10 cellular contexts compared by ENCODE assay signal in the genomic region with DNA sequence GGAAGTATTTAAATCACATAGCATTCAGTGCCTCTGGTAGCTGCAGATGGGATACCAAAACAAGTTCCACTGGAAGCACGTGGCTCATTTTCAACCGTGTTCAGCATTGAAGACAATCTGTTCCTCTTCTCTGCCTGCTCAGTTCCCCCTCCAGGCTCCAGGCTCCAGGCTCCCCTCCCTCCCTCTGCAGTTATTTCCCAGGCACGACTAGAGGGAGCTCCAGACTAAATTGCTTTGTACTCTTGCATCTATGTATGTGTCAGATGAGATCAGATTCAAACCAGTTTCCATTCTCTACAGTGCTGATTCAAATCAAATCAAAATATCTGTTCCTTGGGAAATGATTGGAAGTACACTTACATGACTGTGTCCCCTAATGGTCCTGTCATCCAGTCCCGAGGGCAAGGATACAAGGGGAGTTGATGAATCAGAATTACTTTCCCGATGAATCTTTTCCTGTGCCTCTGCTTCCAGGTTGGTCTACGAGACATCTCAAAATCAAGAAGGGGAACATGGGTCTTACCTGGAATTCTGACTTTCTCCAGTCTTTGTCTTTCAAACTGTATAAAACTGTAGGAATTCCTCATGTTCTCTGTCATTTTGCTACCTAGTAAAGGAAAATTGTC.
DNase-seq lines count a peak whose midpoint lies in the region; ATAC-seq and TF ChIP-seq lines count a peak whose summit lies in the region.
"Had no signal": no experiment of that assay in that cellular context is flagged by ENCODE, and none has a peak within 500 bp of the region (broad histone marks: within the 10 kb centered on the region; RNA-seq: fewer than 3 reads in every experiment).

No MANE protein-coding gene starts in this region.

- peak overlapping the region in 1 of 5 experiments; percentile 10 for H3K4me3 Mint-ChIP-seq in brain
- H3K4me3 Mint-ChIP-seq in T-helper 2 cell treated with Interferon-gamma antibody and Interleukin-4, amounts not matched to agents 5 μg/mL and 100 μg/mL, for 36 hours: no peak overlapping the region
- H3K4me3 Mint-ChIP-seq in stimulated activated naive CD8-positive, alpha-beta T cell treated with anti-CD3 and anti-CD28 coated beads, Interleukin-15, amount 100 ng/mL, for 72 hours: no peak overlapping the region
- H3K4me3 Mint-ChIP-seq in activated naive CD8-positive, alpha-beta T cell treated with anti-CD3 and anti-CD28 coated beads, Interleukin-2, amount 50 U/mL, for 24 hours: no peak overlapping the region
- H3K4me3 Mint-ChIP-seq: activated CD4-positive, alpha-beta T cell treated with anti-CD3 and anti-CD28 coated beads, Interleukin-2, amount 10 ng/mL, durations not matched to agents 7 days and 5 days had no signal

- peak; percentile 50 to 70 for TF ChIP-seq CTCF in brain (conservative IDR thresholded peaks at IDR 0.05)

- no peak for TF ChIP-seq POLR2A in GM18505 (IDR thresholded peaks at IDR 0.05; ENCODE audit: borderline replicate concordance, extremely low read depth, insufficient read depth, insufficient read length)

- H3K27me3 Mint-ChIP-seq in brain: peaks cover 3% of the 10 kb centered on the region
- H3K27me3 Mint-ChIP-seq in T-helper 2 cell treated with Interferon-gamma antibody and Interleukin-4, amounts not matched to agents 5 μg/mL and 100 μg/mL, for 36 hours (ENCODE audit: low read depth): no peaks in the 10 kb centered on the region
- H3K27me3 Mint-ChIP-seq in stimulated activated naive CD8-positive, alpha-beta T cell treated with anti-CD3 and anti-CD28 coated beads, Interleukin-15, amount 100 ng/mL, for 72 hours: no peaks in the 10 kb centered on the region
- H3K27me3 Mint-ChIP-seq in activated naive CD8-positive, alpha-beta T cell treated with anti-CD3 and anti-CD28 coated beads, Interleukin-2, amount 50 U/mL, for 24 hours: no peaks in the 10 kb centered on the region
- H3K27me3 Mint-ChIP-seq: activated CD4-positive, alpha-beta T cell treated with anti-CD3 and anti-CD28 coated beads, Interleukin-2, amount 10 ng/mL, durations not matched to agents 7 days and 5 days had no signal

- no peak for ATAC-seq in GM18505 (IDR thresholded peaks at IDR 0.05; ENCODE audit: unreplicated experiment)
- ATAC-seq in stimulated activated naive CD8-positive, alpha-beta T cell treated with anti-CD3 and anti-CD28 coated beads, Interleukin-15, amount 100 ng/mL, for 72 hours: no peak
- no peak for ATAC-seq in activated naive CD8-positive, alpha-beta T cell treated with anti-CD3 and anti-CD28 coated beads, Interleukin-2, amount 50 U/mL, for 24 hours

- DNase-seq in DMS153 (lab: John Stamatoyannopoulos, UW) (peak; percentile 15), NCI-H526 treated with DMSO at 0.1 percent for 48 hours (lab: John Stamatoyannopoulos, UW) (peak; percentile 34), middle frontal gyrus (ENCODE audit: extremely low spot score, low spot score) (peak; percentile 54)
- DNase-seq in T-helper 2 cell treated with Interferon-gamma antibody and Interleukin-4, amounts not matched to agents 5 μg/mL and 100 μg/mL, for 36 hours (ENCODE audit: low spot score): no peak
- no peak for DNase-seq in stimulated activated naive CD8-positive, alpha-beta T cell treated with anti-CD3 and anti-CD28 coated beads, Interleukin-15, amount 100 ng/mL, for 72 hours
- DNase-seq in activated naive CD8-positive, alpha-beta T cell treated with anti-CD3 and anti-CD28 coated beads, Interleukin-2, amount 50 U/mL, for 24 hours: no peak
- DNase-seq: activated CD4-positive, alpha-beta T cell treated with anti-CD3 and anti-CD28 coated beads, Interleukin-2, amount 10 ng/mL, durations not matched to agents 7 days and 5 days; KG1 had no signal

- peaks cover 27% of the 10 kb centered on the region for H3K4me1 Mint-ChIP-seq in brain
- no peaks in the 10 kb centered on the region for H3K4me1 Mint-ChIP-seq in T-helper 2 cell treated with Interferon-gamma antibody and Interleukin-4, amounts not matched to agents 5 μg/mL and 100 μg/mL, for 36 hours (ENCODE audit: low read depth)
- no peaks in the 10 kb centered on the region for H3K4me1 Mint-ChIP-seq in stimulated activated naive CD8-positive, alpha-beta T cell treated with anti-CD3 and anti-CD28 coated beads, Interleukin-15, amount 100 ng/mL, for 72 hours
- no peaks in the 10 kb centered on the region for H3K4me1 Mint-ChIP-seq in activated naive CD8-positive, alpha-beta T cell treated with anti-CD3 and anti-CD28 coated beads, Interleukin-2, amount 50 U/mL, for 24 hours
- H3K4me1 Mint-ChIP-seq: activated CD4-positive, alpha-beta T cell treated with anti-CD3 and anti-CD28 coated beads, Interleukin-2, amount 10 ng/mL, durations not matched to agents 7 days and 5 days had no signal

- peaks cover 0 to 15% (median 2%) of the 10 kb centered on the region in 5 experiments for H3K9me3 Mint-ChIP-seq in brain
- H3K9me3 Mint-ChIP-seq in T-helper 2 cell treated with Interferon-gamma antibody and Interleukin-4, amounts not matched to agents 5 μg/mL and 100 μg/mL, for 36 hours: no peaks in the 10 kb centered on the region
- peaks cover 0 to 3% of the 10 kb centered on the region in 2 donors for H3K9me3 Mint-ChIP-seq in stimulated activated naive CD8-positive, alpha-beta T cell treated with anti-CD3 and anti-CD28 coated beads, Interleukin-15, amount 100 ng/mL, for 72 hours
- no peaks in the 10 kb centered on the region for H3K9me3 Mint-ChIP-seq in activated naive CD8-positive, alpha-beta T cell treated with anti-CD3 and anti-CD28 coated beads, Interleukin-2, amount 50 U/mL, for 24 hours
- H3K9me3 Mint-ChIP-seq: activated CD4-positive, alpha-beta T cell treated with anti-CD3 and anti-CD28 coated beads, Interleukin-2, amount 10 ng/mL, durations not matched to agents 7 days and 5 days had no signal

- peak overlapping the region in 4 of 5 experiments; percentile 8 to 61 (median 30) for H3K27ac Mint-ChIP-seq in brain
- H3K27ac Mint-ChIP-seq in T-helper 2 cell treated with Interferon-gamma antibody and Interleukin-4, amounts not matched to agents 5 μg/mL and 100 μg/mL, for 36 hours: no peak overlapping the region
- H3K27ac Mint-ChIP-seq in stimulated activated naive CD8-positive, alpha-beta T cell treated with anti-CD3 and anti-CD28 coated beads, Interleukin-15, amount 100 ng/mL, for 72 hours: no peak overlapping the region
- H3K27ac Mint-ChIP-seq in activated naive CD8-positive, alpha-beta T cell treated with anti-CD3 and anti-CD28 coated beads, Interleukin-2, amount 50 U/mL, for 24 hours: no peak overlapping the region
- H3K27ac Mint-ChIP-seq: activated CD4-positive, alpha-beta T cell treated with anti-CD3 and anti-CD28 coated beads, Interleukin-2, amount 10 ng/mL, durations not matched to agents 7 days and 5 days had no signal

- H3K36me3 Mint-ChIP-seq in brain: no peaks in the 10 kb centered on the region
- no peaks in the 10 kb centered on the region for H3K36me3 Mint-ChIP-seq in T-helper 2 cell treated with Interferon-gamma antibody and Interleukin-4, amounts not matched to agents 5 μg/mL and 100 μg/mL, for 36 hours (ENCODE audit: low read depth)
- no peaks in the 10 kb centered on the region for H3K36me3 Mint-ChIP-seq in activated naive CD8-positive, alpha-beta T cell treated with anti-CD3 and anti-CD28 coated beads, Interleukin-2, amount 50 U/mL, for 24 hours (ENCODE audit: low read depth)

Comparison
In these comparisons a context has a peak if more than half of its experiments do, and no peak if none do; other contexts are left out.
1. DNase-seq: peak in DMS153 (single experiment), NCI-H526 treated with DMSO at 0.1 percent for 48 hours (single experiment) and middle frontal gyrus (single experiment); none in T-helper 2 cell treated with Interferon-gamma antibody and Interleukin-4, amounts not matched to agents 5 μg/mL and 100 μg/mL, for 36 hours (single experiment), stimulated activated naive CD8-positive, alpha-beta T cell treated with anti-CD3 and anti-CD28 coated beads, Interleukin-15, amount 100 ng/mL, for 72 hours (0 of 2) and activated naive CD8-positive, alpha-beta T cell treated with anti-CD3 and anti-CD28 coated beads, Interleukin-2, amount 50 U/mL, for 24 hours (single experiment).
2. H3K27ac Mint-ChIP-seq: peak in brain (4 of 5); none in T-helper 2 cell treated with Interferon-gamma antibody and Interleukin-4, amounts not matched to agents 5 μg/mL and 100 μg/mL, for 36 hours (single experiment), stimulated activated naive CD8-positive, alpha-beta T cell treated with anti-CD3 and anti-CD28 coated beads, Interleukin-15, amount 100 ng/mL, for 72 hours (0 of 2) and activated naive CD8-positive, alpha-beta T cell treated with anti-CD3 and anti-CD28 coated beads, Interleukin-2, amount 50 U/mL, for 24 hours (single experiment).